Comparison of ENCODE assay signal across 23 cellular contexts in the genomic region with DNA sequence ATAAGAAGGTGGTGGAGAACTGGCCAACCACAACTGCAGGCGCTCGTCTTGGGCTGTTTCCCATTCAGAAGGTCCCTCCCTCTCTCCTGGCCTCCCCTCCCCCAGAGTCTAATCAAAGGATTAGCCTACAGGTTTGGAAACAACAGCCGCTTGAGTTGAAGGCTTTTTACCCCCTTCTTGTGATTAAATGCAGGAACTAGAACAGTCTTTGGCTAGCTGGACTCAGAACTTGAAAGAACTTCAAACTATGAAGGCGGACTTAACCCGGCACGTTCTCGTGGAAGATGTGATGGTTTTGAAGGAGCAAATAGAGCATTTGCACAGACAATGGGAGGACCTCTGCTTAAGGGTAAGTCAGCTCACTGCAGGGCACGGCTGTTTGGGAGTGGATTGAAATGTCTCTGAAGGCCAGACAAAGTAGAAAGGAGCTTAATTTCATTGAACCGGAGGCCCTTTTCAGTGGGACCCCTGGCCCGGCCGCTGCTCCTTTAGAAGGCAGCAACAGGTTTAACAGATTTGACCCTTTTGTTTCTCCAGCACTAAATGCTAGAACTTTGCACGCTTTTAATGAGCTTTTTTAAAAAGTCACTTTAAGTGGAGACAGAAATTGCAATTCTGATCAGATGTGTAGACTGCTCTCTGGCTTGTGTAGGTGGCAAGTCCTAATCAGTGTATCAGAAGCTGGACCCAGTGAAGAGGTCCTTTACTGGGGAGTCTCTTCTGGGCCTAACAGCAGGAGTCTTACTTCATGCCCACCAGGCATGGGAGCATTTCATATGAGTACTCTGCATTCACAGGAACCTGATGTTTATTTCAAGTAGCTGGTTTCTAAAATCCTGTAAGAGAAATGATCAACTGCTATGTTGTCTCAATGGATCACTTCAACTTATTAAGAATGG.
DNase-seq lines count a peak whose midpoint lies in the region; ATAC-seq, FAIRE-seq and TF ChIP-seq lines count a peak whose summit lies in the region.
"Had no signal": no experiment of that assay in that cellular context is flagged by ENCODE, and none has a peak within 500 bp of the region (broad histone marks: within the 10 kb centered on the region; RNA-seq: fewer than 3 reads in every experiment).

No MANE protein-coding gene starts in this region.

- no peaks in the 10 kb centered on the region for H3K79me1 ChIP-seq in IMR-90 (ENCODE audit: low read depth in 1 of 2, low read length in 2 of 2)

- no peak overlapping the region for H2BK15ac ChIP-seq in IMR-90 (ENCODE audit: low read depth, low read length)

- no peak overlapping the region for H3K18ac ChIP-seq in IMR-90 (ENCODE audit: low read depth, low read length)

- no peak overlapping the region for H3K9ac ChIP-seq in IMR-90 (ENCODE audit: low read depth, low read length)

- H3K9me3 Mint-ChIP-seq in nephron progenitor cell = peaks cover 31% of the 10 kb centered on the region
- H3K9me3 Mint-ChIP-seq: activated CD4-positive, alpha-beta memory T cell treated with anti-CD3 and anti-CD28 coated beads, Interleukin-2, amount 10 ng/mL, durations not matched to agents 7 days and 5 days; stimulated activated effector memory CD8-positive, alpha-beta T cell treated with anti-CD3 and anti-CD28 coated beads, Interleukin-12 subunit alpha, Interleukin-12 subunit beta, amount 100 ng/mL, for 72 hours; T-helper 1 cell treated with Interleukin-12 subunit alpha and Interleukin-12 subunit beta and Interleukin-4 antibody, amounts not matched to agents 30 μg/mL and 1 μg/mL, for 36 hours had no signal

- in situ Hi-C loops in IMR-90 (cut with MboI; ENCODE audit: low sequenced_read_pairs) = no loop called here

- TF ChIP-seq POLR2A in IMR-90 (IDR thresholded peaks at IDR 0.05; ENCODE audit: low read depth, low read length) (no peak), erythroblast (IDR thresholded peaks at IDR 0.05; ENCODE audit: low read length) (no peak)

- H3K9me1 ChIP-seq in IMR-90 (ENCODE audit: insufficient read depth, low read length) = peaks cover 6% of the 10 kb centered on the region; the same call in 1 of the 2 replicates

- no peaks in the 10 kb centered on the region for H3K27me3 Mint-ChIP-seq in nephron progenitor cell (ENCODE audit: low read depth, poor library complexity)
- H3K27me3 Mint-ChIP-seq: activated CD4-positive, alpha-beta memory T cell treated with anti-CD3 and anti-CD28 coated beads, Interleukin-2, amount 10 ng/mL, durations not matched to agents 7 days and 5 days had no signal

- CTCF ChIA-PET in IMR-90 (lab: Yijun Ruan, JAX) = no interaction called here

- no peak overlapping the region for H3K4me3 ChIP-seq in IMR-90 (ENCODE audit: insufficient read depth, low read depth, low read length)
- H3K4me3 ChIP-seq in hepatocyte = no peak overlapping the region
- H3K4me3 ChIP-seq: GM12878, left ventricle myocardium inferior, PC-9, sigmoid colon, thoracic aorta had no signal

- peak overlapping the region; percentile 73 for H3K27ac Mint-ChIP-seq in nephron progenitor cell
- H3K27ac Mint-ChIP-seq: activated CD4-positive, alpha-beta memory T cell treated with anti-CD3 and anti-CD28 coated beads, Interleukin-2, amount 10 ng/mL, durations not matched to agents 7 days and 5 days; stimulated activated effector memory CD8-positive, alpha-beta T cell treated with anti-CD3 and anti-CD28 coated beads, Interleukin-12 subunit alpha, Interleukin-12 subunit beta, amount 100 ng/mL, for 72 hours; T-helper 1 cell treated with Interleukin-12 subunit alpha and Interleukin-12 subunit beta and Interleukin-4 antibody, amounts not matched to agents 30 μg/mL and 1 μg/mL, for 36 hours had no signal

- no peak overlapping the region for H3K14ac ChIP-seq in IMR-90 (replicated peaks; ENCODE audit: low read depth, low read length)

- no peak for TF ChIP-seq RAD21 in IMR-90 (IDR thresholded peaks at IDR 0.05; ENCODE audit: low read length)

- no peaks in the 10 kb centered on the region for H3K79me2 ChIP-seq in hepatocyte

- intact Hi-C loops in IMR-90 (cut with micrococcal nuclease) = loop anchor here (2.0 kb wide), 1 partner anchor 76 kb away; no protein-coding TSS in a partner anchor

- H3K23ac ChIP-seq in IMR-90 (ENCODE audit: low read depth, low read length) = no peak overlapping the region

- POLR2A ChIA-PET in IMR-90 (lab: Charles Lee; ENCODE audit: unreplicated experiment) = no interaction called here

- H3K36me3 ChIP-seq in IMR-90 (ENCODE audit: control insufficient read depth, insufficient read depth, low read length) (no peaks in the 10 kb centered on the region), hepatocyte (replicated peaks; ENCODE audit: insufficient read depth, low read depth) (no peaks in the 10 kb centered on the region)

- no peak overlapping the region for H4K8ac ChIP-seq in IMR-90 (ENCODE audit: low read depth in 2 of 2, low read length in 2 of 2)

- H3K56ac ChIP-seq in IMR-90 (ENCODE audit: extremely low read depth, insufficient read depth, low read length) = no peak overlapping the region

- H2BK20ac ChIP-seq in IMR-90 (ENCODE audit: low read depth, low read length) = 0 out of 2 replicates have a peak overlapping the region, but pooled peaks have one; percentile 21

- peak overlapping the region; percentile 38 for H2AK9ac ChIP-seq in IMR-90 (replicated peaks; ENCODE audit: low read depth, low read length, poor library complexity)

- no TSS peak for BruUV-seq in IMR-90 (replicated peaks; lab: Mats Ljungman, UMichigan)

- H3K27me3 ChIP-seq in IMR-90 (ENCODE audit: control insufficient read depth, insufficient read depth, low read length) (no peaks in the 10 kb centered on the region), hepatocyte (no peaks in the 10 kb centered on the region)
- H3K27me3 ChIP-seq: sigmoid colon had no signal

- H3K4me2 ChIP-seq in IMR-90 (ENCODE audit: low read depth, low read length) (no peak overlapping the region), hepatocyte (peak overlapping the region; percentile 39)
- H3K4me2 ChIP-seq: PC-9 had no signal

- no peak overlapping the region for H2AK5ac ChIP-seq in IMR-90 (ENCODE audit: low read depth, low read length)

- H4K91ac ChIP-seq in IMR-90 (ENCODE audit: insufficient read depth, low read depth, low read length) = no peak overlapping the region

- WGBS in IMR-90 (ENCODE audit: extremely low coverage in 2 of 2, insufficient read length in 1 of 2), 2 experiments = 73% methylated on average over 7 of the region's 12 CpGs; no CpG with 5 or more reads in 1 of the 2 experiments
- 37% methylated on average over 12 of the region's 12 CpGs for WGBS in hepatocyte (ENCODE audit: low lambda C conversion rate, missing lambda C conversion rate)

- H4K20me1 ChIP-seq in IMR-90 (ENCODE audit: insufficient read depth, low read length) (no peaks in the 10 kb centered on the region), hepatocyte (ENCODE audit: insufficient read depth, poor library complexity, severe bottlenecking) (no peaks in the 10 kb centered on the region)

- H2AFZ ChIP-seq in IMR-90 (replicated peaks; ENCODE audit: low read length, poor library complexity) = no peak overlapping the region
- H2AFZ ChIP-seq in hepatocyte = peak overlapping the region; percentile 8
- H2AFZ ChIP-seq: PC-9 had no signal

- H3K9me3 ChIP-seq in IMR-90 (ENCODE audit: control insufficient read depth, insufficient read depth, low read length) = no peaks in the 10 kb centered on the region
- no peaks in the 10 kb centered on the region for H3K9me3 ChIP-seq in hepatocyte (ENCODE audit: low read depth)
- H3K9me3 ChIP-seq: left ventricle myocardium inferior, sigmoid colon, thoracic aorta had no signal

- FAIRE-seq in D721Med (lab: Jason Lieb, UNC) = peak; percentile 53
- FAIRE-seq: GM12878 had no signal

- no peak overlapping the region for H4K5ac ChIP-seq in IMR-90 (ENCODE audit: low read depth, low read length)

- peaks cover 70% of the 10 kb centered on the region for H3K36me3 Mint-ChIP-seq in nephron progenitor cell (ENCODE audit: low read depth)

- H3K4me1 ChIP-seq in IMR-90 (ENCODE audit: control insufficient read depth, insufficient read depth, low read length) = peaks cover 3% of the 10 kb centered on the region
- H3K4me1 ChIP-seq in hepatocyte (ENCODE audit: insufficient read depth) = peaks cover 10% of the 10 kb centered on the region
- H3K4me1 ChIP-seq: left ventricle myocardium inferior, sigmoid colon had no signal

- peaks cover 33% of the 10 kb centered on the region for H3K4me1 Mint-ChIP-seq in nephron progenitor cell

- TF ChIP-seq CTCF in D721Med (IDR thresholded peaks at IDR 0.05; ENCODE audit: insufficient read depth, missing control alignments) = no peak
- TF ChIP-seq CTCF in IMR-90 (conservative IDR thresholded peaks at IDR 0.05; ENCODE audit: low read depth, low read length) = no peak
- TF ChIP-seq CTCF in hepatocyte (IDR thresholded peaks at IDR 0.05; ENCODE audit: poor library complexity) = no peak
- no peak for TF ChIP-seq CTCF in nephron progenitor cell (IDR thresholded peaks at IDR 0.05)

- peak overlapping the region; percentile 89 for H3K4me3 Mint-ChIP-seq in nephron progenitor cell
- H3K4me3 Mint-ChIP-seq: activated CD4-positive, alpha-beta memory T cell treated with anti-CD3 and anti-CD28 coated beads, Interleukin-2, amount 10 ng/mL, durations not matched to agents 7 days and 5 days; stimulated activated effector memory CD8-positive, alpha-beta T cell treated with anti-CD3 and anti-CD28 coated beads, Interleukin-12 subunit alpha, Interleukin-12 subunit beta, amount 100 ng/mL, for 72 hours; T-helper 1 cell treated with Interleukin-12 subunit alpha and Interleukin-12 subunit beta and Interleukin-4 antibody, amounts not matched to agents 30 μg/mL and 1 μg/mL, for 36 hours had no signal

- DNase-seq in D721Med (ENCODE audit: insufficient read length, low spot score) (no peak), IMR-90 (no peak), hepatocyte (ENCODE audit: low spot score) (no peak), nephron progenitor cell (peak; percentile 29), erythroblast (lab: John Stamatoyannopoulos, UW) (no peak), dermis blood vessel endothelial cell (no peak)
- DNase-seq: activated CD4-positive, alpha-beta memory T cell treated with anti-CD3 and anti-CD28 coated beads, Interleukin-2, amount 10 ng/mL, durations not matched to agents 7 days and 5 days; activated naive CD4-positive, alpha-beta T cell; DMS153; left ventricle myocardium inferior; NCI-H1436; NCI-H774; PC-9; SIG-M5; sigmoid colon had no signal

- dilution Hi-C loops in IMR-90 (cut with HindIII; ENCODE audit: low sequenced_read_pairs, unreplicated experiment) = no loop called here

- H2BK120ac ChIP-seq in IMR-90 (ENCODE audit: low read depth, low read length) = no peak overlapping the region

- H2BK5ac ChIP-seq in IMR-90 (ENCODE audit: low read depth, low read length, poor library complexity, severe bottlenecking) = no peak overlapping the region

- H3K9me2 ChIP-seq in hepatocyte (replicated peaks; ENCODE audit: insufficient read depth) = no peaks in the 10 kb centered on the region

- H3K4ac ChIP-seq in IMR-90 (ENCODE audit: low read depth, low read length) = no peak overlapping the region

- no peak overlapping the region for H3K27ac ChIP-seq in IMR-90 (ENCODE audit: insufficient read depth, low read length)
- no peak overlapping the region for H3K27ac ChIP-seq in hepatocyte
- H3K27ac ChIP-seq: C4-2B, left ventricle myocardium inferior, PC-9, sigmoid colon, thoracic aorta, VCaP had no signal

- ATAC-seq in IMR-90 (ENCODE audit: low read depth) (no peak), GM21528 (IDR thresholded peaks at IDR 0.05; ENCODE audit: low FRiP score, unreplicated experiment) (no peak), GM18873 (IDR thresholded peaks at IDR 0.05; ENCODE audit: low FRiP score, unreplicated experiment) (no peak)
- ATAC-seq: GM12878; stimulated activated effector memory CD8-positive, alpha-beta T cell treated with anti-CD3 and anti-CD28 coated beads, Interleukin-12 subunit alpha, Interleukin-12 subunit beta, amount 100 ng/mL, for 72 hours had no signal
